1 cellular context compared by ENCODE assay signal in the genomic region with DNA sequence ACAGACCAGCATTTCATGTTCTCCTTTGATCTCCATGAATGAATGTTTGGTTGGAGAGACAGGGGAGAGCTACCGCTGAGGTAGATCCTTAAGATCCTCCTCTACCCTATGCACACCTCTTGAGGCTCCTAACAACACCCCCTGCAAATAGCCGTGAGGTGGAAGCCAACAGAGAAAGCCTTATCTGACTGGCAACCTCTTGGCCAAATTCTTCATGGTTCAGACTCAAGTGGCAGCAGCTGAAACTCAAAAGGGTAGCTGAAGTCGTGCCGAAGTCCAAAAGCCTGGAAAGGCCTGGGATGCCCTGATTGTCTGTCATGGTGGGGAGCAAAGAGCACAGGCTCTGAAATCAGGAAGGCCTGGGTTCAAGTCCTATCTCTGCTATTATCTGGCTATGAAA.
TF ChIP-seq lines count a peak whose summit lies in the region.

No MANE protein-coding gene starts in this region.

TF ChIP-seq in H1, 55 proteins besides CTCF, POLR2A, EP300 and RAD21 (continued from another document):
- no peak for TF ChIP-seq CTBP2 (IDR thresholded peaks at IDR 0.05; ENCODE audit: borderline replicate concordance, insufficient read depth, insufficient read length, low read length)
- no peak for TF ChIP-seq SUZ12 (IDR thresholded peaks at IDR 0.05; ENCODE audit: low read length)
- TF ChIP-seq FOSL1 (IDR thresholded peaks at IDR 0.05; ENCODE audit: insufficient read depth, low read depth, low read length) = no peak
- no peak for TF ChIP-seq TAF7 (optimal IDR thresholded peaks at IDR 0.05; ENCODE audit: borderline replicate concordance, low read depth, low read length)
- TF ChIP-seq BRCA1 (IDR thresholded peaks at IDR 0.05; ENCODE audit: low read depth, low read length) = no peak
- 0 out of 2 replicates have a peak, but pooled peaks have one; percentile 16 for TF ChIP-seq TBP (IDR thresholded peaks at IDR 0.05; ENCODE audit: low read depth, low read length)
